ENCODE assay signal across 8 cellular contexts in genomic region chr2:183079335-183079775, GRCh38. TPM values are rescaled to one million over a fixed set of nuclear protein-coding genes. Genes with fewer than 3 reads are reported as not detected.
DNase-seq lines count a peak whose midpoint lies in the region; ATAC-seq and TF ChIP-seq lines count a peak whose summit lies in the region.

No MANE protein-coding gene starts in this region.

- H3K4me3 Mint-ChIP-seq in chondrocyte (ENCODE audit: unreplicated experiment), result peak overlapping the region; percentile 84

- H3K9me3 Mint-ChIP-seq in chondrocyte (ENCODE audit: low read depth), result no peaks in the 10 kb centered on the region

- no peaks in the 10 kb centered on the region for H3K36me3 Mint-ChIP-seq in chondrocyte (ENCODE audit: low read depth)

- H3K4me3 ChIP-seq in NB4 (ENCODE audit: low read depth, low read length), result peak overlapping the region; percentile 89
- H3K4me3 ChIP-seq in mucosa of rectum (ENCODE audit: low read length in 2 of 2), result peak overlapping the region; percentile 86 to 92
- H3K4me3 ChIP-seq in H7 (ENCODE audit: insufficient read depth, low read depth, low read length), result no peak overlapping the region; the same call in 1 of the 2 replicates

- ATAC-seq in GM18868 (IDR thresholded peaks at IDR 0.05; ENCODE audit: unreplicated experiment), result peak; percentile 21

- peak overlapping the region; percentile 66 to 75 for H3K9ac ChIP-seq in mucosa of rectum (ENCODE audit: low read depth in 1 of 2, low read length in 2 of 2)

- DNase-seq in NB4 (ENCODE audit: low read depth) (peak; percentile 15), chondrocyte (ENCODE audit: low spot score) (no peak), NCI-H774 (lab: John Stamatoyannopoulos, UW) (no peak), H7 (no peak), NCI-H226 (no peak)

- H3K4me1 Mint-ChIP-seq in chondrocyte (ENCODE audit: low read depth), result peaks cover 17% of the 10 kb centered on the region

- H3K27me3 ChIP-seq in mucosa of rectum (ENCODE audit: control insufficient read depth in 2 of 2, insufficient read depth in 2 of 2, low read length in 2 of 2) (no peaks in the 10 kb centered on the region), H7 (ENCODE audit: control insufficient read depth, insufficient read depth, low read length) (no peaks in the 10 kb centered on the region)

- TF ChIP-seq CTCF in 22Rv1 (IDR thresholded peaks at IDR 0.05) (no peak), NB4 (IDR thresholded peaks at IDR 0.05; ENCODE audit: low read depth, low read length) (no peak), chondrocyte (IDR thresholded peaks at IDR 0.05) (no peak)

- H3K4me1 ChIP-seq in mucosa of rectum (ENCODE audit: control insufficient read depth in 2 of 2, insufficient read depth in 2 of 2, low read length in 2 of 2), result no peaks in the 10 kb centered on the region

- peak overlapping the region; percentile 88 for H3K27ac Mint-ChIP-seq in chondrocyte (ENCODE audit: unreplicated experiment)

- TF ChIP-seq POLR2A in NB4 (IDR thresholded peaks at IDR 0.05; ENCODE audit: extremely low read depth, insufficient read length), result no peak

- H3K9me3 ChIP-seq in mucosa of rectum (ENCODE audit: control insufficient read depth in 2 of 2, low read length in 2 of 2), result no peaks in the 10 kb centered on the region

- H3K27ac ChIP-seq in 22Rv1 (peak overlapping the region; percentile 94), mucosa of rectum (ENCODE audit: low read depth in 2 of 2, low read length in 2 of 2) (peak overlapping the region; percentile 76 to 84)

- H3K36me3 ChIP-seq in mucosa of rectum (ENCODE audit: control insufficient read depth in 2 of 2, insufficient read depth in 2 of 2, low read length in 2 of 2) (no peaks in the 10 kb centered on the region), H7 (replicated peaks; ENCODE audit: control insufficient read depth, insufficient read depth, low read length) (no peaks in the 10 kb centered on the region)

- no peaks in the 10 kb centered on the region for H3K27me3 Mint-ChIP-seq in chondrocyte (ENCODE audit: low read depth)

RNA-seq across cellular contexts. Expression of gene DUSP19, which starts 0.8 kb away (rescaled TPM):
- 4.1 to 6.6 TPM (median 4.3 TPM) in 3 replicates for total RNA-seq in chondrocyte
- 0.66 and 1.3 TPM in 2 replicates for total RNA-seq in H7 (2014; rRNA removed; shearing (Covaris generic))

RNA-seq across cellular contexts. Expression of gene NCKAP1, which starts 41.1 kb away (rescaled TPM):
- total RNA-seq in chondrocyte, result 164 to 189 TPM (median 186 TPM) in 3 replicates
- 135 and 178 TPM in 2 replicates for total RNA-seq in H7 (2014; rRNA removed; shearing (Covaris generic))

RNA-seq across cellular contexts. Expression of gene NUP35, which starts 44.9 kb away (rescaled TPM):
- total RNA-seq in chondrocyte, result 7.5 to 9.8 TPM (median 8.5 TPM) in 3 replicates
- total RNA-seq in H7 (2014; rRNA removed; shearing (Covaris generic)), result 33.4 and 38.4 TPM in 2 replicates
